ENCODE assay signal across 32 cellular contexts in genomic region chr10:93687737-93688136, GRCh38.
"Had no signal": no experiment of that assay in that cellular context is flagged by ENCODE, and none has a peak within 500 bp of the region (broad histone marks: within the 10 kb centered on the region; RNA-seq: fewer than 3 reads in every experiment).

No MANE protein-coding gene starts in this region.

- H3K4me3 ChIP-seq: adrenal gland, body of pancreas, breast epithelium had no signal

- H3K4me1 ChIP-seq: adrenal gland, body of pancreas, breast epithelium had no signal

- H3K27me3 ChIP-seq: adrenal gland, body of pancreas, brain microvascular endothelial cell, breast epithelium had no signal

- DNase-seq: activated B cell treated with CpG ODN at 0.5 μM for 24 hours; activated CD4-positive, alpha-beta memory T cell treated with anti-CD3 and anti-CD28 coated beads for 36 hours; activated CD4-positive, alpha-beta T cell treated with anti-CD3 and anti-CD28 coated beads for 4 hours; activated CD4-positive, alpha-beta T cell treated with anti-CD3 and anti-CD28 coated beads, Interleukin-2, amount 10 ng/mL, durations not matched to agents 24 days and 14 days; activated CD4-positive, alpha-beta T cell treated with anti-CD3 and anti-CD28 coated beads, Interleukin-2, amount 50 U/mL, for 1 hour; activated CD4-positive, alpha-beta T cell treated with anti-CD3 and anti-CD28 coated beads, Interleukin-2, amount 50 U/mL, for 4 hours; activated CD4-positive, CD25-positive, alpha-beta regulatory T cell treated with anti-CD3 and anti-CD28 coated beads, Interleukin-2, amount 50 U/mL, for 72 hours; activated CD8-positive, alpha-beta memory T cell treated with anti-CD3 and anti-CD28 coated beads, Interleukin-2, amount 50 U/mL, for 4 hours; activated CD8-positive, alpha-beta T cell treated with anti-CD3 and anti-CD28 coated beads for 36 hours; activated effector memory CD4-positive, alpha-beta T cell treated with anti-CD3 and anti-CD28 coated beads, Interleukin-2, amount 50 U/mL, for 16 hours; activated gamma-delta T cell treated with Interleukin-2 at 50 U/mL for 16 hours; activated naive CD4-positive, alpha-beta T cell; activated naive CD4-positive, alpha-beta T cell treated with anti-CD3 and anti-CD28 coated beads for 36 hours; activated naive CD4-positive, alpha-beta T cell treated with anti-CD3 and anti-CD28 coated beads, Interleukin-2, amount 50 U/mL, for 16 hours; activated naive CD8-positive, alpha-beta T cell treated with anti-CD3 and anti-CD28 coated beads for 36 hours; activated T-cell treated with anti-CD3 and anti-CD28 coated beads for 4 hours; activated T-cell treated with anti-CD3 and anti-CD28 coated beads, Interleukin-2, amount 50 U/mL, for 1 hour; activated T-cell treated with anti-CD3 and anti-CD28 coated beads, Interleukin-2, amount 50 U/mL, for 4 hours; activated T-cell treated with anti-CD3 and anti-CD28 coated beads, Interleukin-2, amount 50 U/mL, for 72 hours; adrenal gland; amniotic stem cell; aorta; body of pancreas; brain microvascular endothelial cell; central memory CD4-positive, alpha-beta T cell; T-helper 2 cell; T-helper 9 cell had no signal

- H3K9me3 ChIP-seq: adrenal gland, body of pancreas, breast epithelium had no signal

- FAIRE-seq: astrocyte had no signal

- H3K27ac ChIP-seq: adrenal gland, body of pancreas, brain microvascular endothelial cell, breast epithelium, VCaP had no signal

- ATAC-seq: activated CD8-positive, alpha-beta T cell treated with anti-CD3 and anti-CD28 coated beads for 36 hours; activated naive CD4-positive, alpha-beta T cell treated with anti-CD3 and anti-CD28 coated beads, Interleukin-2, amount 50 U/mL, for 72 hours; activated T-cell treated with anti-CD3 and anti-CD28 coated beads, Interleukin-2, amount 50 U/mL, for 4 hours; activated T-cell treated with anti-CD3 and anti-CD28 coated beads, Interleukin-2, amount 50 U/mL, for 72 hours; activated T-helper 17 cell treated with anti-CD3 and anti-CD28 coated beads, Interleukin-2, amount 50 U/mL, for 72 hours; body of pancreas had no signal
